In the genomic region with DNA sequence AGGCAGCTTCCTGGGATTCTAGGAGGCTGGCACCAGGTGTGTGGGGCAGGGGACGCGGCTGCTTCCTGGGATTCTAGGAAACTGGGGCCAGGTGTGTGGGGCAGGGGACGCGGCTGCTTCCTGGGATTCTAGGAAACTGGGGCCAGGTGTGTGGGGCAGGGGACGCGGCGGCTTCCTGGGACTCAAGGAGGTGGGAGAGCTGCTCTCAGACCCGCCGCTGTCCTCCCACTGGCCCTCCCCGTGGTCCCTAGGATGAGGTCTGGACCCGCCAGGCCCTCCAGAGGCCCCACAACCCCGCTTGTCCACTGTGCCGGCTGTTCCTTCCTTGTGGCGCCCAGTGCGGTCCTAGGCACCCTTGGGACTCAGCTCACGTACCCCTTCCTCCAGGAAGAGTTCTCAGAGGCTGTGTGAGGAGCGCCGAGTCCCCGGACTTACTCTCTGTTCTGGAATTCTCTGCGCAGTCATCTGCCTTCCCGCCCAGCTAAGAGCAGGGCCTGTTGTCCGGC, we compare ENCODE assay signal across 17 cellular contexts. TPM values are rescaled to one million over a fixed set of nuclear protein-coding genes. Genes with fewer than 3 reads are reported as not detected.
DNase-seq lines count a peak whose midpoint lies in the region; ATAC-seq, FAIRE-seq and TF ChIP-seq lines count a peak whose summit lies in the region.
"Had no signal": no experiment of that assay in that cellular context is flagged by ENCODE, and none has a peak within 500 bp of the region (broad histone marks: within the 10 kb centered on the region; RNA-seq: fewer than 3 reads in every experiment).

No MANE protein-coding gene starts in this region.

- H3K27ac ChIP-seq in KOPT-K1 (ENCODE audit: low read depth, low read length, poor library complexity, severe bottlenecking) (peak overlapping the region; percentile 58), duodenal mucosa (ENCODE audit: low read depth, low read length) (no peak overlapping the region), kidney (ENCODE audit: low read depth in 2 of 2, low read length in 2 of 2) (peak overlapping the region; percentile 32 to 43)

- intact Hi-C loops in kidney (cut with DNase I) = no loop called here

- H3K27me3 ChIP-seq in duodenal mucosa (ENCODE audit: control insufficient read depth in 1 of 2, insufficient read depth in 2 of 2, low read length in 2 of 2) = no peaks in the 10 kb centered on the region
- H3K27me3 ChIP-seq: BE2C had no signal

- DNase-seq in kidney (no peak), GM13976 (ENCODE audit: low spot score) (no peak), NOMO-1 treated with DMSO at 0.1 percent for 48 hours (lab: John Stamatoyannopoulos, UW; ENCODE audit: unreplicated experiment) (no peak), NCI-H774 (lab: John Stamatoyannopoulos, UW) (no peak)
- DNase-seq: BE2C; CD8-positive, alpha-beta memory T cell; GOT3; HCEC 1CT; HFFc6 had no signal

- H3K9ac ChIP-seq in duodenal mucosa (ENCODE audit: low read depth in 1 of 2, low read length in 2 of 2) = peak overlapping the region in 1 of 2 donors; percentile 63
- no peak overlapping the region for H3K9ac ChIP-seq in kidney (ENCODE audit: low read length in 2 of 2)

- in situ Hi-C loops in GM13976 (cut with MboI; ENCODE audit: low sequenced_read_pairs, unreplicated experiment) = no loop called here

- no peaks in the 10 kb centered on the region for H3K36me3 ChIP-seq in KOPT-K1 (ENCODE audit: insufficient read depth, low read length)
- H3K36me3 ChIP-seq in duodenal mucosa (ENCODE audit: control insufficient read depth in 1 of 2, insufficient read depth in 2 of 2, low read length in 2 of 2) = no peaks in the 10 kb centered on the region
- no peaks in the 10 kb centered on the region for H3K36me3 ChIP-seq in kidney (ENCODE audit: control insufficient read depth in 1 of 2, insufficient read depth in 2 of 2, low read length in 2 of 2)
- H3K36me3 ChIP-seq: BE2C had no signal

- no peaks in the 10 kb centered on the region for H3K9me3 ChIP-seq in KOPT-K1 (ENCODE audit: insufficient read depth, low read length, poor library complexity, severe bottlenecking)
- H3K9me3 ChIP-seq in duodenal mucosa (ENCODE audit: control insufficient read depth in 1 of 2, low read length in 2 of 2) = no peaks in the 10 kb centered on the region
- H3K9me3 ChIP-seq in kidney (ENCODE audit: control insufficient read depth in 1 of 2, low read length in 2 of 2) = no peaks in the 10 kb centered on the region
- H3K9me3 ChIP-seq: A549, BE2C had no signal

- FAIRE-seq in kidney (lab: Jason Lieb, UNC) = no peak
- FAIRE-seq: A549, GM12878, K562 had no signal

- H3K4me1 ChIP-seq in duodenal mucosa (ENCODE audit: control insufficient read depth in 1 of 2, insufficient read depth in 2 of 2, low read length in 2 of 2) (peaks cover 8 to 12% of the 10 kb centered on the region in 2 donors), kidney (ENCODE audit: control insufficient read depth in 1 of 2, insufficient read depth in 1 of 2, low read depth in 1 of 2, low read length in 2 of 2) (peaks cover 0 to 10% of the 10 kb centered on the region in 2 donors)
- H3K4me1 ChIP-seq: BE2C had no signal

- TF ChIP-seq CTCF in kidney (IDR thresholded peaks at IDR 0.05; ENCODE audit: borderline replicate concordance, extremely low read depth, insufficient read depth) (no peak), GM13976 (IDR thresholded peaks at IDR 0.05; ENCODE audit: borderline replicate concordance, control extremely low read depth, extremely low read depth, insufficient read depth, missing control alignments) (no peak)

- ATAC-seq in HG03439 (IDR thresholded peaks at IDR 0.05; ENCODE audit: unreplicated experiment) = no peak
- ATAC-seq: A549, GM12878, K562 had no signal

- H3K4me3 ChIP-seq in duodenal mucosa (ENCODE audit: low read depth in 1 of 2, low read length in 2 of 2) (peak overlapping the region; percentile 61 to 65), kidney (ENCODE audit: low read length in 2 of 2) (peak overlapping the region; percentile 38 to 56)
- H3K4me3 ChIP-seq: A549, GM12878, K562 had no signal

RNA-seq across cellular contexts. Expression of a gene that starts 0.6 kb away (rescaled TPM):
- 24.2 TPM for total RNA-seq in kidney
- polyA plus RNA-seq in kidney (ENCODE audit: insufficient read depth, low read depth, low replicate concordance) = 433 TPM
- total RNA-seq: CD8-positive, alpha-beta memory T cell; G401; GM12878; HFFc6 had no signal
- polyA plus RNA-seq: AG04450; CD8-positive, alpha-beta memory T cell; GM12878 had no signal

RNA-seq across cellular contexts. Expression of a gene that starts 38.4 kb away (rescaled TPM):
- total RNA-seq in kidney = 13.7 TPM
- 1.5 TPM for polyA plus RNA-seq in kidney (ENCODE audit: insufficient read depth, low read depth, low replicate concordance)

RNA-seq across cellular contexts. Expression of a gene that starts 43.5 kb away (rescaled TPM):
- total RNA-seq in kidney = 96.1 TPM
- polyA plus RNA-seq in kidney (ENCODE audit: insufficient read depth, low read depth, low replicate concordance) = 71.3 TPM

RNA-seq across cellular contexts. Expression of a gene that starts 43.6 kb away (rescaled TPM):
- total RNA-seq in kidney = 16.3 TPM
- polyA plus RNA-seq in kidney (ENCODE audit: insufficient read depth, low read depth, low replicate concordance) = 13.4 TPM

RNA-seq across cellular contexts. Expression of a gene that starts 53.5 kb away (rescaled TPM):
- 1,694 TPM for total RNA-seq in kidney
- polyA plus RNA-seq in kidney (ENCODE audit: insufficient read depth, low read depth, low replicate concordance) = 3,146 TPM
